12 cellular contexts compared by ENCODE assay signal in the genomic region with DNA sequence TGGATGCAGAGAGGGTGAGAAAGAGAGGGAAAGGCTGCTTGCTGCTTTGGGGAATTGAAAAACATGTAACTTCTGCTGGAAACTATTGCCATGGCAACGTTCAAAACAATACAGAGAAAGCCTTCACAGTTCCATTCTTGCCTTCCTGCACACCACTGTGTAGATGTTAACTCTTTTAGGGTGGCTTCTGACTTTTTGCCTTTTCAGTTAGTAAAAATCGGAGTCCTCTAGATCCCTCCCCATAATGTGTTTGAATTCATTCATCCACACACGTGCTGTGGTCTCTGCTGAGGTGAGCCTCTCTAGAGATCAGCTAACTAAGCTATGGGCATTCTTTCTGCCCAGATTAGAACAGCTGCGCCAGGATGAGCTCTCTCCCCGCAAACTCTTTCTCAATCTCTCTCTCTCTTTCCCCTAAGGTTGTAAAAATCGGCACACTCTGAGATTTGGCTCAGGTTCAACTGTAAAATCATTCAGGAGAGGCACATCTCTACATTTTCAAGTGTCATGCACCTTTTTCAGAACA.
DNase-seq lines count a peak whose midpoint lies in the region; TF ChIP-seq lines count a peak whose summit lies in the region.
"Had no signal": no experiment of that assay in that cellular context is flagged by ENCODE, and none has a peak within 500 bp of the region (broad histone marks: within the 10 kb centered on the region; RNA-seq: fewer than 3 reads in every experiment).

No MANE protein-coding gene starts in this region.

- CTCF ChIA-PET in A673 (lab: Charles Lee) (interaction anchor here (1.8 kb wide), 1 partner anchor 13 kb away, joined by 4 read pairs; no protein-coding TSS in a partner anchor), SK-N-SH (lab: Yijun Ruan, JAX) (interaction anchor here (0.7 to 4.8 kb wide), 2 partner anchors 13 to 26 kb away, joined by 3 to 20 read pairs; no protein-coding TSS in a partner anchor)

- BruUV-seq in A673 (replicated peaks; lab: Mats Ljungman, UMichigan), result no TSS peak

- H3K36me3 ChIP-seq in A673 (ENCODE audit: insufficient read depth, low read length, poor library complexity, severe bottlenecking), result no peaks in the 10 kb centered on the region
- H3K36me3 ChIP-seq in SK-N-SH (replicated peaks in 1 of 2; ENCODE audit: control insufficient read depth in 1 of 2, insufficient read depth in 2 of 2, low read length in 1 of 2), result no peaks in the 10 kb centered on the region
- H3K36me3 ChIP-seq: gastrocnemius medialis had no signal

- H3K79me2 ChIP-seq in SK-N-SH (ENCODE audit: insufficient read depth), result no peaks in the 10 kb centered on the region

- H3K9me3 ChIP-seq in A673 (ENCODE audit: low read depth, low read length, poor library complexity, severe bottlenecking) (no peaks in the 10 kb centered on the region), SK-N-SH (no peaks in the 10 kb centered on the region)
- H3K9me3 ChIP-seq: gastrocnemius medialis had no signal

- H3K4me2 ChIP-seq in SK-N-SH, result 0 out of 2 replicates have a peak overlapping the region, but pooled peaks have one; percentile 6

- DNase-seq in A673 (ENCODE audit: low spot score) (peak; percentile 68), GM20000 (ENCODE audit: low spot score) (peak; percentile 8), SK-N-SH (no peak), left kidney (ENCODE audit: low read depth, low spot score) (peak; percentile 77), NCI-H1417 treated with DMSO at 0.1 percent for 48 hours (lab: John Stamatoyannopoulos, UW) (no peak), cerebellar nuclear complex (lab: John Stamatoyannopoulos, UW) (no peak), NCI-H1436 (lab: John Stamatoyannopoulos, UW) (no peak)
- no peak for DNase-seq in activated CD4-positive, alpha-beta T cell treated with anti-CD3 and anti-CD28 coated beads, Interleukin-2, amount 50 U/mL, for 48 hours
- DNase-seq: activated CD4-positive, alpha-beta T cell treated with anti-CD3 and anti-CD28 coated beads for 4 hours; activated naive CD4-positive, alpha-beta T cell treated with anti-CD3 and anti-CD28 coated beads for 36 hours; gastrocnemius medialis had no signal

- H3K27ac ChIP-seq in A673 (ENCODE audit: low read depth, low read length, poor library complexity, severe bottlenecking) (no peak overlapping the region), SK-N-SH (ENCODE audit: low read depth in 2 of 2, low read length in 1 of 2) (no peak overlapping the region)
- H3K27ac ChIP-seq: gastrocnemius medialis had no signal

- H2AFZ ChIP-seq in SK-N-SH (ENCODE audit: low read depth), result no peak overlapping the region

- H3K27me3 ChIP-seq in A673 (replicated peaks; ENCODE audit: insufficient read depth, low read depth, low read length, poor library complexity) (no peaks in the 10 kb centered on the region), SK-N-SH (ENCODE audit: insufficient read depth) (no peaks in the 10 kb centered on the region)
- H3K27me3 ChIP-seq: gastrocnemius medialis had no signal

- no peaks in the 10 kb centered on the region for H4K20me1 ChIP-seq in SK-N-SH (ENCODE audit: insufficient read depth)

- H3F3A ChIP-seq in SK-N-SH (replicated peaks; ENCODE audit: insufficient read depth), result no peaks in the 10 kb centered on the region

- intact Hi-C loops in A673 (cut with micrococcal nuclease; ENCODE audit: unreplicated experiment), result no loop called here

- H3K4me3 ChIP-seq in A673 (ENCODE audit: low read depth, low read length, poor library complexity, severe bottlenecking) (no peak overlapping the region), SK-N-SH (ENCODE audit: low read depth in 2 of 2, low read length in 1 of 2) (no peak overlapping the region)
- H3K4me3 ChIP-seq: gastrocnemius medialis, lung had no signal

- no peaks in the 10 kb centered on the region for H3K9me2 ChIP-seq in SK-N-SH

- no peak overlapping the region for H3K9ac ChIP-seq in SK-N-SH

- TF ChIP-seq CTCF in A673 (conservative IDR thresholded peaks at IDR 0.05; ENCODE audit: low read depth, low read length), result no peak
- no peak for TF ChIP-seq CTCF in GM20000 (IDR thresholded peaks at IDR 0.05; ENCODE audit: extremely low read depth, missing control alignments)
- no peak for TF ChIP-seq CTCF in SK-N-SH (IDR thresholded peaks at IDR 0.05)

- POLR2A ChIA-PET in A673 (lab: Charles Lee; ENCODE audit: low non-redundant PET) (interaction anchor here (0.6 kb wide), 1 partner anchor 9 kb away, joined by 3 read pairs; no protein-coding TSS in a partner anchor), SK-N-SH (lab: Yijun Ruan, JAX) (no interaction called here)

- peaks cover 27% of the 10 kb centered on the region for H3K4me1 ChIP-seq in A673 (ENCODE audit: insufficient read depth, low read length, poor library complexity, severe bottlenecking)
- peaks cover 12 to 20% of the 10 kb centered on the region in 2 experiments; a peak in 3 of 4 replicates for H3K4me1 ChIP-seq in SK-N-SH (ENCODE audit: control insufficient read depth in 1 of 2, insufficient read depth in 2 of 2, low read depth in 1 of 2, low read length in 1 of 2)
- H3K4me1 ChIP-seq: gastrocnemius medialis had no signal

- 46% methylated on average over 6 of the region's 6 CpGs for WGBS in SK-N-SH (ENCODE audit: low lambda C conversion rate)

- no peak for TF ChIP-seq EP300 in SK-N-SH (IDR thresholded peaks at IDR 0.05; ENCODE audit: borderline replicate concordance in 1 of 2, low read depth in 1 of 2, low read length in 1 of 2)

- TF ChIP-seq RAD21 in SK-N-SH (IDR thresholded peaks at IDR 0.05; ENCODE audit: low read length), result no peak

TF ChIP-seq in SK-N-SH, 30 proteins besides CTCF, POLR2A, EP300 and RAD21:
- TF ChIP-seq GATA2 (CRISPR knock-in tag; IDR thresholded peaks at IDR 0.05), result no peak
- TF ChIP-seq MXI1 (IDR thresholded peaks at IDR 0.05; ENCODE audit: low read depth, low read length), result 0 out of 2 replicates have a peak, but pooled peaks have one; percentile 29

Comparison
In these comparisons a context has a peak if more than half of its experiments do, and no peak if none do; other contexts are left out.
1. DNase-seq: peak in A673 (single experiment), GM20000 (single experiment) and left kidney (single experiment); none in SK-N-SH (single experiment), NCI-H1417 treated with DMSO at 0.1 percent for 48 hours (single experiment), activated CD4-positive, alpha-beta T cell treated with anti-CD3 and anti-CD28 coated beads, Interleukin-2, amount 50 U/mL, for 48 hours (0 of 2), cerebellar nuclear complex (0 of 2) and NCI-H1436 (single experiment).